Comparison of ENCODE assay signal across 9 cellular contexts in genomic region chr1:6519935-6520621, GRCh38. TPM values are rescaled to one million over a fixed set of nuclear protein-coding genes. Genes with fewer than 3 reads are reported as not detected.
A peak's percentile ranks its signal among the peaks of the same experiment; 100 is the strongest.
DNase-seq lines count a peak whose midpoint lies in the region; ATAC-seq and TF ChIP-seq lines count a peak whose summit lies in the region.
"Had no signal": no experiment of that assay in that cellular context is flagged by ENCODE, and none has a peak within 500 bp of the region (broad histone marks: within the 10 kb centered on the region; RNA-seq: fewer than 3 reads in every experiment).

No MANE protein-coding gene starts in this region.

- ATAC-seq in left lung (peak; percentile 80), HG03521 (IDR thresholded peaks at IDR 0.05; ENCODE audit: unreplicated experiment) (no peak)

- no peaks in the 10 kb centered on the region for H3K4me1 Mint-ChIP-seq in activated CD4-positive, alpha-beta T cell treated with anti-CD3 and anti-CD28 coated beads, Interleukin-2, amount 10 ng/mL, durations not matched to agents 7 days and 5 days
- H3K4me1 Mint-ChIP-seq: activated B cell treated with CpG ODN at 0.5 μM for 24 hours had no signal

- H3K36me3 Mint-ChIP-seq in activated CD4-positive, alpha-beta T cell treated with anti-CD3 and anti-CD28 coated beads, Interleukin-2, amount 10 ng/mL, durations not matched to agents 7 days and 5 days (ENCODE audit: low read depth), result peaks cover under 1% of the 10 kb centered on the region

- no peak overlapping the region for H3K27ac Mint-ChIP-seq in activated CD4-positive, alpha-beta T cell treated with anti-CD3 and anti-CD28 coated beads, Interleukin-2, amount 10 ng/mL, durations not matched to agents 7 days and 5 days
- H3K27ac Mint-ChIP-seq: activated B cell treated with CpG ODN at 0.5 μM for 24 hours had no signal

- no peaks in the 10 kb centered on the region for H3K9me3 ChIP-seq in left lung
- no peaks in the 10 kb centered on the region for H3K9me3 ChIP-seq in esophagus muscularis mucosa

- H3K27me3 ChIP-seq in left lung (no peaks in the 10 kb centered on the region), esophagus muscularis mucosa (no peaks in the 10 kb centered on the region)

- POLR2A ChIA-PET in activated CD4-positive, alpha-beta T cell treated with anti-CD3 and anti-CD28 coated beads, Interleukin-2, amount 10 ng/mL, durations not matched to agents 7 days and 5 days (lab: Charles Lee), result no interaction called here

- H3K4me3 ChIP-seq in NB4 (ENCODE audit: low read depth, low read length) (peak overlapping the region; percentile 38), left lung (no peak overlapping the region), esophagus muscularis mucosa (no peak overlapping the region)

- H3K27ac ChIP-seq in left lung (no peak overlapping the region), esophagus muscularis mucosa (replicated peaks in 1 of 4) (no peak overlapping the region)

- CTCF ChIA-PET in activated CD4-positive, alpha-beta T cell treated with anti-CD3 and anti-CD28 coated beads, Interleukin-2, amount 10 ng/mL, durations not matched to agents 7 days and 5 days (lab: Charles Lee), result no interaction called here

- H3K36me3 ChIP-seq in left lung, result peaks cover 0 to 11% of the 10 kb centered on the region in 2 donors
- H3K36me3 ChIP-seq in esophagus muscularis mucosa, result peaks cover 1 to 24% (median 6%) of the 10 kb centered on the region in 4 donors

- peaks cover 0 to 11% of the 10 kb centered on the region in 2 donors for H3K4me1 ChIP-seq in left lung
- H3K4me1 ChIP-seq in esophagus muscularis mucosa, result peaks cover 7 to 10% (median 9%) of the 10 kb centered on the region in 4 donors

- no peak overlapping the region for H3K4me3 Mint-ChIP-seq in activated CD4-positive, alpha-beta T cell treated with anti-CD3 and anti-CD28 coated beads, Interleukin-2, amount 10 ng/mL, durations not matched to agents 7 days and 5 days
- H3K4me3 Mint-ChIP-seq: activated B cell treated with CpG ODN at 0.5 μM for 24 hours had no signal

- WGBS in esophagus muscularis mucosa, result 27% methylated on average over 13 of the region's 13 CpGs

- no peaks in the 10 kb centered on the region for H3K9me3 Mint-ChIP-seq in activated CD4-positive, alpha-beta T cell treated with anti-CD3 and anti-CD28 coated beads, Interleukin-2, amount 10 ng/mL, durations not matched to agents 7 days and 5 days
- H3K9me3 Mint-ChIP-seq: activated B cell treated with CpG ODN at 0.5 μM for 24 hours had no signal

- TF ChIP-seq EP300 in esophagus muscularis mucosa (IDR thresholded peaks at IDR 0.05), result no peak

- DNase-seq in AG08395 (ENCODE audit: low spot score), result peak; percentile 87
- DNase-seq in NB4 (ENCODE audit: low read depth), result peak; percentile 95
- DNase-seq in brain pericyte (ENCODE audit: low read depth, low spot score), result peak; percentile 52
- DNase-seq in left lung, result peak; percentile 56 to 58
- DNase-seq in stimulated activated naive CD4-positive, alpha-beta T cell treated with Interleukin-2 at 50 U/mL for 16 hours (lab: John Stamatoyannopoulos, UW), result no peak
- no peak for DNase-seq in activated CD4-positive, alpha-beta T cell treated with anti-CD3 and anti-CD28 coated beads, Interleukin-2, amount 10 ng/mL, durations not matched to agents 7 days and 5 days
- no peak for DNase-seq in esophagus muscularis mucosa (ENCODE audit: extremely low spot score)
- DNase-seq: activated B cell treated with CpG ODN at 0.5 μM for 24 hours had no signal

- TF ChIP-seq CTCF in NB4 (IDR thresholded peaks at IDR 0.05; ENCODE audit: low read depth, low read length), result no peak
- no peak for TF ChIP-seq CTCF in left lung (IDR thresholded peaks at IDR 0.05)
- no peak for TF ChIP-seq CTCF in esophagus muscularis mucosa (IDR thresholded peaks at IDR 0.05)

- intact Hi-C loops in left lung (cut with DNase I) (no loop called here), esophagus muscularis mucosa (cut with DNase I) (no loop called here)

- TF ChIP-seq POLR2A in NB4 (IDR thresholded peaks at IDR 0.05; ENCODE audit: extremely low read depth, insufficient read length) (no peak), esophagus muscularis mucosa (IDR thresholded peaks at IDR 0.05; ENCODE audit: low read depth) (no peak)

- no peaks in the 10 kb centered on the region for H3K27me3 Mint-ChIP-seq in activated CD4-positive, alpha-beta T cell treated with anti-CD3 and anti-CD28 coated beads, Interleukin-2, amount 10 ng/mL, durations not matched to agents 7 days and 5 days
- H3K27me3 Mint-ChIP-seq: activated B cell treated with CpG ODN at 0.5 μM for 24 hours had no signal

RNA-seq across cellular contexts. Expression of gene PLEKHG5, which starts 28.6 kb away (rescaled TPM):
- total RNA-seq in left lung (10 to 100 TPM in 1 of 2 donors, 1 to 10 TPM in 1; 6.3 to 10.7 TPM), esophagus muscularis mucosa (10 to 100 TPM in 2 of 4 donors, 1 to 10 TPM in 2; 5.8 to 18.1 (median 12.0) TPM)
- 1 to 10 TPM; 1.3 to 1.8 TPM for total RNA-seq in activated CD4-positive, alpha-beta T cell treated with anti-CD3 and anti-CD28 coated beads, Interleukin-2, amount 10 ng/mL, durations not matched to agents 7 days and 5 days

RNA-seq across cellular contexts. Expression of gene NOL9, which starts 34.2 kb away (rescaled TPM):
- total RNA-seq in left lung (10 to 100 TPM; 24.4 to 30.8 TPM), esophagus muscularis mucosa (10 to 100 TPM; 16.6 to 25.0 (median 21.1) TPM)
- total RNA-seq in activated CD4-positive, alpha-beta T cell treated with anti-CD3 and anti-CD28 coated beads, Interleukin-2, amount 10 ng/mL, durations not matched to agents 7 days and 5 days, result 10 to 100 TPM; 42.7 to 44.5 TPM

RNA-seq across cellular contexts. Expression of gene TAS1R1, which starts 35.0 kb away (rescaled TPM):
- total RNA-seq in left lung (not detected), esophagus muscularis mucosa (not detected)
- not detected for total RNA-seq in activated CD4-positive, alpha-beta T cell treated with anti-CD3 and anti-CD28 coated beads, Interleukin-2, amount 10 ng/mL, durations not matched to agents 7 days and 5 days
- total RNA-seq: activated B cell treated with CpG ODN at 0.5 μM for 24 hours had no signal

RNA-seq across cellular contexts. Expression of gene TNFRSF25, which starts 54.1 kb away (rescaled TPM):
- total RNA-seq in left lung (1 to 10 TPM; 5.6 to 8.4 TPM), esophagus muscularis mucosa (1 to 10 TPM; 2.5 to 9.1 (median 9.1) TPM)
- 10 to 100 TPM; 88.5 to 92.8 TPM for total RNA-seq in activated CD4-positive, alpha-beta T cell treated with anti-CD3 and anti-CD28 coated beads, Interleukin-2, amount 10 ng/mL, durations not matched to agents 7 days and 5 days

RNA-seq across cellular contexts. Expression of gene ZBTB48, which starts 59.7 kb away (rescaled TPM):
- total RNA-seq in left lung (10 to 100 TPM; 24.7 to 34.5 TPM), esophagus muscularis mucosa (10 to 100 TPM; 15.0 to 24.9 (median 16.4) TPM)
- total RNA-seq in activated CD4-positive, alpha-beta T cell treated with anti-CD3 and anti-CD28 coated beads, Interleukin-2, amount 10 ng/mL, durations not matched to agents 7 days and 5 days, result 10 to 100 TPM; 40.4 to 42.9 TPM

Comparison
In these comparisons a context has a peak if more than half of its experiments do, and no peak if none do; other contexts are left out.
1. DNase-seq: peak in AG08395 (single experiment), NB4 (single experiment), brain pericyte (single experiment) and left lung (2 of 2); none in stimulated activated naive CD4-positive, alpha-beta T cell treated with Interleukin-2 at 50 U/mL for 16 hours (single experiment), activated CD4-positive, alpha-beta T cell treated with anti-CD3 and anti-CD28 coated beads, Interleukin-2, amount 10 ng/mL, durations not matched to agents 7 days and 5 days (single experiment) and esophagus muscularis mucosa (single experiment).